Comparison of ENCODE assay signal across 25 cellular contexts in the genomic region with DNA sequence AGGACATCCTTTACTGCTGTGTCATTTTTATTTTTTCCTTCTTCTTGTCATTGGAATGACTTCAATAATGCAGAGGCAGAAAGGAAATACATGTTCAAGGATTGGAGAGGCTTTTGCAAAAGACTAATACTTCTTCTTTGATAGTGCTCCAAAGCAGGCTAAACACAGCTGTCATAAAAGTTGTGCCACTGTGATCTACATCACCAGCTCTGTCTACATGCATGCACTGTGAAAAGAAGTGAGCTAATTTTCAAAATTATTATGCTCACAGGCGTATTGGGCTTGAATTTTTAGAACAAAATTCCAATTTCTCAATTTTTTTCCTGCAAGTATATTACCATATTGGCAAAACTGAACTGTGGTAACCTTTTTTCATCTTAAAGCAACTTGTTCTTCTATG. TPM values are rescaled to one million over a fixed set of nuclear protein-coding genes. Genes with fewer than 3 reads are reported as not detected.
DNase-seq lines count a peak whose midpoint lies in the region; ATAC-seq, FAIRE-seq and TF ChIP-seq lines count a peak whose summit lies in the region.
"Had no signal": no experiment of that assay in that cellular context is flagged by ENCODE, and none has a peak within 500 bp of the region (broad histone marks: within the 10 kb centered on the region; RNA-seq: fewer than 3 reads in every experiment).

No MANE protein-coding gene starts in this region.

- H3K27ac ChIP-seq in K562 (ENCODE audit: extremely low read depth, low read depth, low read length) (no peak overlapping the region), H1 (ENCODE audit: low read depth, low read length) (no peak overlapping the region), HepG2 (ENCODE audit: extremely low read length, insufficient read depth, low read length) (no peak overlapping the region)
- H3K27ac ChIP-seq: BLaER1 had no signal

- no peak overlapping the region for H3K18ac ChIP-seq in H1 (ENCODE audit: extremely low read depth, low read length)

- TF ChIP-seq EP300 in K562 (IDR thresholded peaks at IDR 0.05; ENCODE audit: low read length) (no peak), H1 (IDR thresholded peaks at IDR 0.05; ENCODE audit: borderline replicate concordance in 1 of 2, low read depth in 2 of 2, low read length in 2 of 2) (no peak), HepG2 (IDR thresholded peaks at IDR 0.05; ENCODE audit: low read depth in 2 of 2, low read length in 2 of 2) (no peak), HepG2 (CRISPR knock-in tag; IDR thresholded peaks at IDR 0.05; ENCODE audit: borderline replicate concordance) (no peak)

- H3K14ac ChIP-seq in H1 (ENCODE audit: insufficient read length): no peak overlapping the region

- no peak for TF ChIP-seq RAD21 in K562 (CRISPR knock-in tag; conservative IDR thresholded peaks at IDR 0.05 in 1 of 2, IDR thresholded peaks at IDR 0.05 in 1 of 2)
- no peak for TF ChIP-seq RAD21 in H1 (IDR thresholded peaks at IDR 0.05 in 1 of 2, conservative IDR thresholded peaks at IDR 0.05 in 1 of 2; ENCODE audit: low read depth in 2 of 2, low read length in 2 of 2)
- no peak for TF ChIP-seq RAD21 in HepG2 (CRISPR knock-in tag; IDR thresholded peaks at IDR 0.05)

- H3K36me3 ChIP-seq in K562 (ENCODE audit: control insufficient read depth, insufficient read depth, low read length) (peaks cover 40% of the 10 kb centered on the region; the same call in 2 of the 3 replicates), H1 (ENCODE audit: control insufficient read depth in 2 of 4, insufficient read depth in 4 of 4, low read length in 3 of 4) (no peaks in the 10 kb centered on the region), HepG2 (replicated peaks in 1 of 2; ENCODE audit: control insufficient read depth in 1 of 2, insufficient read depth in 2 of 2, low read length in 2 of 2) (peaks cover 4 to 76% of the 10 kb centered on the region in 2 experiments)
- H3K36me3 ChIP-seq: BE2C, BLaER1 had no signal

- no peak overlapping the region for H3K56ac ChIP-seq in H1 (replicated peaks; ENCODE audit: insufficient read length, low read depth, low read length)

- BruUV-seq in K562 (replicated peaks; lab: Mats Ljungman, UMichigan): no TSS peak
- no TSS peak for BruUV-seq in HepG2 (replicated peaks; lab: Mats Ljungman, UMichigan)

- intact Hi-C loops in K562 (cut with micrococcal nuclease) (no loop called here), HepG2 (cut with micrococcal nuclease; ENCODE audit: unreplicated experiment) (no loop called here)

- no peak overlapping the region for H3K4me2 ChIP-seq in K562 (ENCODE audit: insufficient read depth, low read length)
- H3K4me2 ChIP-seq in H1 (ENCODE audit: insufficient read depth in 1 of 2, low read depth in 2 of 2, low read length in 2 of 2): no peak overlapping the region
- no peak overlapping the region for H3K4me2 ChIP-seq in HepG2 (ENCODE audit: low read depth, low read length)
- H3K4me2 ChIP-seq: BLaER1 had no signal

- H4K20me1 ChIP-seq in K562 (replicated peaks; ENCODE audit: control insufficient read depth, insufficient read depth, low read length) (no peaks in the 10 kb centered on the region), H1 (replicated peaks in 1 of 2; ENCODE audit: control insufficient read depth in 1 of 2, insufficient read depth in 2 of 2, low read length in 2 of 2) (no peaks in the 10 kb centered on the region), HepG2 (ENCODE audit: insufficient read depth, low read length) (peaks cover 22% of the 10 kb centered on the region)
- H4K20me1 ChIP-seq: BLaER1 had no signal

- no peak overlapping the region for H2BK20ac ChIP-seq in H1 (ENCODE audit: low read length)

- H3K9me3 ChIP-seq in K562 (replicated peaks; ENCODE audit: control insufficient read depth, insufficient read depth, low read depth, low read length) (no peaks in the 10 kb centered on the region), H1 (ENCODE audit: insufficient read depth in 2 of 2, low read depth in 1 of 2, low read length in 1 of 2) (no peaks in the 10 kb centered on the region), HepG2 (ENCODE audit: low read length) (no peaks in the 10 kb centered on the region)
- H3K9me3 ChIP-seq: BE2C, BLaER1 had no signal

- no peak overlapping the region for H2BK120ac ChIP-seq in H1 (replicated peaks; ENCODE audit: low read depth, low read length)

- 74% methylated on average over 1 of the region's 1 CpG for WGBS in K562 (ENCODE audit: insufficient coverage, low coverage, missing lambda C conversion rate)
- WGBS in H1 (ENCODE audit: extremely low coverage in 1 of 2, insufficient coverage in 1 of 2, insufficient read length in 1 of 2, insufficient replicate concordance in 2 of 2, low coverage in 1 of 2, low lambda C conversion rate in 2 of 2, missing lambda C conversion rate in 1 of 2), 2 experiments: 91% methylated on average over 1 of the region's 1 CpG; no CpG with 5 or more reads in 1 of the 2 experiments
- 96% methylated on average over 1 of the region's 1 CpG for WGBS in HepG2 (ENCODE audit: low lambda C conversion rate)

- FAIRE-seq in K562 (lab: Jason Lieb, UNC) (no peak), H1 (lab: Jason Lieb, UNC) (peak; percentile 24), HepG2 (lab: Jason Lieb, UNC) (no peak)
- FAIRE-seq: GM12878, GM12892, GM18507 had no signal

- no peak overlapping the region for H2AK5ac ChIP-seq in H1 (ENCODE audit: low read depth, low read length)

- CTCF ChIA-PET in K562 (lab: Yijun Ruan, JAX; ENCODE audit: low intra/inter-chr PET ratio): no interaction called here
- CTCF ChIA-PET in H1 (lab: Charles Lee; ENCODE audit: partially characterized antibody): interaction anchor here (0.7 to 1.0 kb wide), 2 partner anchors 10 to 14 kb away, joined by 3 to 6 read pairs; no protein-coding TSS in a partner anchor
- CTCF ChIA-PET in HepG2 (lab: Yijun Ruan, JAX; ENCODE audit: low intra/inter-chr PET ratio, low total read pairs): no interaction called here

- H3K9ac ChIP-seq in K562 (ENCODE audit: insufficient read depth in 1 of 2, low read depth in 2 of 2, low read length in 2 of 2) (no peak overlapping the region), H1 (replicated peaks in 1 of 4; ENCODE audit: extremely low read depth in 1 of 4, low read depth in 3 of 4, low read length in 3 of 4) (no peak overlapping the region), HepG2 (ENCODE audit: insufficient read depth, low read depth, low read length) (no peak overlapping the region)
- H3K9ac ChIP-seq: BLaER1 had no signal

- H3K9me1 ChIP-seq in K562 (ENCODE audit: control insufficient read depth, insufficient read depth, low read length): no peaks in the 10 kb centered on the region

- H3K79me2 ChIP-seq in K562 (ENCODE audit: control insufficient read depth, insufficient read depth, low read length) (no peaks in the 10 kb centered on the region), H1 (ENCODE audit: control insufficient read depth in 1 of 2, insufficient read depth in 2 of 2, low read length in 2 of 2) (no peaks in the 10 kb centered on the region), HepG2 (ENCODE audit: insufficient read depth, low read length) (no peaks in the 10 kb centered on the region)

- ATAC-seq in K562 (peak; percentile 53; the same call in 2 of the 3 replicates), HepG2 (peak; percentile 50; the same call in 1 of the 3 replicates), HG03175 (IDR thresholded peaks at IDR 0.05; ENCODE audit: unreplicated experiment) (no peak), HG03342 (IDR thresholded peaks at IDR 0.05; ENCODE audit: unreplicated experiment) (no peak)
- ATAC-seq: GM12878 had no signal

- H3K79me1 ChIP-seq in H1 (ENCODE audit: low read depth, low read length): no peaks in the 10 kb centered on the region

- in situ Hi-C loops in K562 (cut with MboI) (loop anchor here (25.0 kb wide), 1 partner anchor 352 kb away; no protein-coding TSS in a partner anchor), HepG2 (cut with HindIII; ENCODE audit: extremely low pct_ligation_motif_present, low pct_unique_long_range_greater_than_20kb) (no loop called here)

- H4K91ac ChIP-seq in H1 (replicated peaks; ENCODE audit: insufficient read length, low read length): no peak overlapping the region

- DNase-seq in K562 (ENCODE audit: extremely low read depth in 1 of 4, low spot score in 3 of 4) (no peak), H1 (ENCODE audit: low read depth in 1 of 2, low spot score in 2 of 2) (no peak), HepG2 (ENCODE audit: low spot score) (no peak), NCI-H1048 (lab: John Stamatoyannopoulos, UW) (no peak)
- DNase-seq: 8988T; ACHN; BE2C; C1 segment of cervical spinal cord; CD4-positive, alpha-beta memory T cell; CD4-positive, CD25-positive, alpha-beta regulatory T cell; CD8-positive, alpha-beta memory T cell; COR-L47; DMS 273 treated with DMSO at 0.1 percent for 48 hours; DMS153; DMS53; DMS79; DND-41; EL; GDM1 had no signal

- TF ChIP-seq CTCF in K562 (IDR thresholded peaks at IDR 0.05 in 2 of 3, conservative IDR thresholded peaks at IDR 0.05 in 1 of 3; ENCODE audit: insufficient read depth in 2 of 3, low read depth in 1 of 3, low read length in 3 of 3) (no peak), H1 (IDR thresholded peaks at IDR 0.05; ENCODE audit: control extremely low read depth in 1 of 3, insufficient read depth in 1 of 3, low read depth in 1 of 3, low read length in 3 of 3) (no peak), HepG2 (CRISPR knock-in tag; IDR thresholded peaks at IDR 0.05) (no peak)

- H2BK5ac ChIP-seq in H1 (ENCODE audit: low read depth, low read length): no peak overlapping the region

- no peaks in the 10 kb centered on the region for H3K4me1 ChIP-seq in K562 (replicated peaks in 1 of 2; ENCODE audit: control insufficient read depth in 2 of 2, insufficient read depth in 2 of 2, low read length in 2 of 2)
- H3K4me1 ChIP-seq in H1 (replicated peaks in 1 of 4; ENCODE audit: control insufficient read depth in 3 of 4, insufficient read depth in 4 of 4, low read length in 3 of 4): no peaks in the 10 kb centered on the region
- H3K4me1 ChIP-seq in HepG2 (ENCODE audit: insufficient read depth, low read length): no peaks in the 10 kb centered on the region
- H3K4me1 ChIP-seq: BE2C, BLaER1 had no signal

- no peak overlapping the region for H2AFZ ChIP-seq in K562 (ENCODE audit: low read depth, low read length)
- H2AFZ ChIP-seq in H1 (ENCODE audit: low read length): no peak overlapping the region
- no peak overlapping the region for H2AFZ ChIP-seq in HepG2 (ENCODE audit: low read length)

- H3K23ac ChIP-seq in H1 (ENCODE audit: insufficient read length): no peak overlapping the region

- POLR2A ChIA-PET in K562 (lab: Yijun Ruan, JAX): no interaction called here
- POLR2A ChIA-PET in H1 (lab: Charles Lee; ENCODE audit: partially characterized antibody): no interaction called here
- POLR2A ChIA-PET in HepG2 (lab: Yijun Ruan, JAX): no interaction called here

- H3K23me2 ChIP-seq in H1 (ENCODE audit: low read depth, low read length): no peaks in the 10 kb centered on the region

- no peak overlapping the region for H3K4me3 ChIP-seq in K562
- no peak overlapping the region for H3K4me3 ChIP-seq in H1 (ENCODE audit: extremely low read depth in 1 of 4, insufficient read depth in 2 of 4, low read depth in 3 of 4, low read length in 4 of 4)
- H3K4me3 ChIP-seq in HepG2 (replicated peaks in 1 of 3; ENCODE audit: insufficient read depth in 1 of 3, low read depth in 2 of 3, low read length in 3 of 3): no peak overlapping the region
- H3K4me3 ChIP-seq: BLaER1, GM12878 had no signal

- no peak overlapping the region for H2BK12ac ChIP-seq in H1 (ENCODE audit: low read depth, low read length)

- H4K5ac ChIP-seq in H1 (ENCODE audit: insufficient read length, low read depth, low read length): no peak overlapping the region

- TF ChIP-seq POLR2A in K562 (conservative IDR thresholded peaks at IDR 0.05): no peak
- TF ChIP-seq POLR2A in H1 (IDR thresholded peaks at IDR 0.05; ENCODE audit: control extremely low read depth in 1 of 2, low read depth in 2 of 2, low read length in 2 of 2): no peak
- no peak for TF ChIP-seq POLR2A in HepG2 (IDR thresholded peaks at IDR 0.05; ENCODE audit: insufficient read depth in 1 of 2, low read depth in 2 of 2, low read length in 2 of 2)

- H2BK15ac ChIP-seq in H1 (ENCODE audit: low read length): no peak overlapping the region

- H3K27me3 ChIP-seq in K562 (ENCODE audit: control insufficient read depth in 2 of 2, insufficient read depth in 2 of 2, low read length in 2 of 2): no peaks in the 10 kb centered on the region
- H3K27me3 ChIP-seq in H1 (replicated peaks in 1 of 4; ENCODE audit: control insufficient read depth in 3 of 4, extremely low read depth in 1 of 4, insufficient read depth in 3 of 4, low read length in 3 of 4): no peaks in the 10 kb centered on the region
- no peaks in the 10 kb centered on the region for H3K27me3 ChIP-seq in HepG2 (ENCODE audit: control insufficient read depth in 1 of 2, insufficient read depth in 2 of 2, low read length in 2 of 2)
- H3K27me3 ChIP-seq: BE2C, BLaER1 had no signal

- no peak overlapping the region for H4K8ac ChIP-seq in H1 (ENCODE audit: extremely low read depth, insufficient read depth, low read length)

- H3K4ac ChIP-seq in H1 (replicated peaks; ENCODE audit: insufficient read length, low read depth, low read length): no peak overlapping the region

RNA-seq across cellular contexts. Expression of a gene that starts 37.5 kb away (rescaled TPM):
- not detected in 2 replicates for total RNA-seq in K562 (2011; cell fraction: chromatin; rRNA removed; ENCODE audit: low replicate concordance)
- total RNA-seq in K562 (2011; cell fraction: nucleolus; rRNA removed): under 0.01 TPM in 1 of 2 replicates, not detected in the other
- total RNA-seq in K562 (2011; cell fraction: nucleoplasm; rRNA removed): not detected in 2 replicates
- not detected in 2 replicates for total RNA-seq in K562 (2014; rRNA removed)
- 0.06 TPM in 1 of 2 replicates, not detected in the other for total RNA-seq in K562 (2014; rRNA removed; fragmentation: Illumina TruSeq; extraction: Trizol)
- total RNA-seq in K562 (2015; rRNA removed; fragmentation: Illumina TruSeq; extraction: Trizol): 0.04 and 0.15 TPM in 2 replicates
- 0.27 TPM in 1 of 2 replicates, not detected in the other for total RNA-seq in K562 (2021)
- 0.03 TPM in 1 of 2 replicates, not detected in the other for polyA plus RNA-seq in K562 (2011; rRNA removed)
- polyA plus RNA-seq in K562 (2011; cell fraction: cytosol; rRNA removed): 0.07 TPM in 1 of 2 replicates, not detected in the other
- not detected in 2 replicates for polyA plus RNA-seq in K562 (2011; cell fraction: nucleus; rRNA removed)
- polyA plus RNA-seq in K562 (2012): 0.03 and 0.07 TPM in 2 replicates
- polyA plus RNA-seq in K562 (2014; fragmentation: Illumina TruSeq; extraction: Trizol): 0.06 TPM in 1 of 2 replicates, not detected in the other
- not detected for polyA plus RNA-seq in K562 (2014; fragmentation: Nextera tagmentation; extraction: Ambion mirVana)
- 0.04 and 0.05 TPM in 2 replicates for polyA plus RNA-seq in K562 (2014; rRNA removed)
- polyA minus RNA-seq in K562 (2011; rRNA and poly(A)+ RNA removed): 0.06 TPM in 1 of 2 replicates, not detected in the other
- polyA minus RNA-seq in K562 (2011; cell fraction: cytosol; rRNA and poly(A)+ RNA removed): not detected in 2 replicates
- 0.11 TPM in 1 of 2 replicates, not detected in the other for polyA minus RNA-seq in K562 (2011; cell fraction: nucleus; rRNA and poly(A)+ RNA removed)
- total RNA-seq in H1 (2021; fragmentation: NEBNext Ultra II Directional; extraction: Animal tissue kit (Norgen Biotek cat#: 25700)): 3.0 and 4.5 TPM in 2 replicates
- 1.9 and 2.4 TPM in 2 replicates for polyA plus RNA-seq in H1 (2011; rRNA removed)
- polyA plus RNA-seq in H1 (2011; cell fraction: cytosol; rRNA removed): 1.5 TPM
- 1.7 TPM for polyA plus RNA-seq in H1 (2011; cell fraction: nucleus; rRNA removed)
- polyA plus RNA-seq in H1 (2012, experiment 1 of 2): 0.82 to 2.2 TPM (median 1.4 TPM) in 4 replicates
- 0.24 TPM for polyA plus RNA-seq in H1 (2012, experiment 2 of 2)
- polyA plus RNA-seq in H1 (2013, experiment 1 of 2): 2.3 TPM
- polyA plus RNA-seq in H1 (2013, experiment 2 of 2): 2.7 TPM
- 8.9 and 11.5 TPM in 2 replicates for polyA minus RNA-seq in H1 (2011; rRNA and poly(A)+ RNA removed)
- 2.6 TPM for polyA minus RNA-seq in H1 (2011; cell fraction: cytosol; rRNA and poly(A)+ RNA removed)
- 13.6 TPM for polyA minus RNA-seq in H1 (2011; cell fraction: nucleus; rRNA and poly(A)+ RNA removed)
- total RNA-seq in HepG2 (2016; rRNA removed; fragmentation: Illumina TruSeq; extraction: Trizol): 0.02 TPM in 1 of 2 replicates, not detected in the other
- total RNA-seq in HepG2 (2016; cell fraction: cytosol; rRNA removed; fragmentation: Illumina TruSeq; extraction: Trizol; ENCODE audit: low read depth): not detected in 2 replicates
- total RNA-seq in HepG2 (2016; cell fraction: insoluble cytoplasmic fraction; rRNA removed; fragmentation: Illumina TruSeq; extraction: Trizol): 0.15 TPM in 1 of 2 replicates, not detected in the other
- 0.21 TPM in 1 of 2 replicates, not detected in the other for total RNA-seq in HepG2 (2016; cell fraction: membrane; rRNA removed; fragmentation: Illumina TruSeq; extraction: Trizol)
- not detected in 2 replicates for total RNA-seq in HepG2 (2016; cell fraction: nucleus; rRNA removed; fragmentation: Illumina TruSeq; extraction: Trizol)
- 0.18 TPM in 1 of 2 replicates, not detected in the other for polyA plus RNA-seq in HepG2 (2011; rRNA removed)
- 0.09 TPM in 1 of 2 replicates, not detected in the other for polyA plus RNA-seq in HepG2 (2011; cell fraction: cytosol; rRNA removed)
- 0.03 TPM in 1 of 2 replicates, not detected in the other for polyA plus RNA-seq in HepG2 (2011; cell fraction: nucleus; rRNA removed)
- 0.20 and 0.66 TPM in 2 replicates for polyA plus RNA-seq in HepG2 (2012)
- polyA plus RNA-seq in HepG2 (2016; cell fraction: cytosol; fragmentation: Illumina TruSeq; extraction: Trizol; ENCODE audit: low read depth): not detected in 2 replicates
- polyA plus RNA-seq in HepG2 (2016; cell fraction: insoluble cytoplasmic fraction; fragmentation: Illumina TruSeq; extraction: Trizol; ENCODE audit: low read depth): not detected in 2 replicates
- not detected in 2 replicates for polyA plus RNA-seq in HepG2 (2016; cell fraction: membrane; fragmentation: Illumina TruSeq; extraction: Trizol; ENCODE audit: low read depth)
- polyA plus RNA-seq in HepG2 (2016; cell fraction: nucleus; fragmentation: Illumina TruSeq; extraction: Trizol; ENCODE audit: insufficient read depth, low read depth): not detected in 2 replicates
- polyA minus RNA-seq in HepG2 (2011; rRNA and poly(A)+ RNA removed; ENCODE audit: low replicate concordance): not detected in 2 replicates
- polyA minus RNA-seq in HepG2 (2011; cell fraction: cytosol; rRNA and poly(A)+ RNA removed): not detected in 2 replicates
- 0.26 and 0.87 TPM in 2 replicates for polyA minus RNA-seq in HepG2 (2011; cell fraction: nucleus; rRNA and poly(A)+ RNA removed)
- total RNA-seq: CD8-positive, alpha-beta memory T cell had no signal
- polyA plus RNA-seq: CD4-positive, alpha-beta memory T cell had no signal

Comparison
In these comparisons a context has a peak if more than half of its experiments do, and no peak if none do; other contexts are left out.
1. ATAC-seq: peak in K562 (single experiment) and HepG2 (single experiment); none in HG03175 (single experiment) and HG03342 (single experiment).